17 cellular contexts compared by ENCODE assay signal in the genomic region with DNA sequence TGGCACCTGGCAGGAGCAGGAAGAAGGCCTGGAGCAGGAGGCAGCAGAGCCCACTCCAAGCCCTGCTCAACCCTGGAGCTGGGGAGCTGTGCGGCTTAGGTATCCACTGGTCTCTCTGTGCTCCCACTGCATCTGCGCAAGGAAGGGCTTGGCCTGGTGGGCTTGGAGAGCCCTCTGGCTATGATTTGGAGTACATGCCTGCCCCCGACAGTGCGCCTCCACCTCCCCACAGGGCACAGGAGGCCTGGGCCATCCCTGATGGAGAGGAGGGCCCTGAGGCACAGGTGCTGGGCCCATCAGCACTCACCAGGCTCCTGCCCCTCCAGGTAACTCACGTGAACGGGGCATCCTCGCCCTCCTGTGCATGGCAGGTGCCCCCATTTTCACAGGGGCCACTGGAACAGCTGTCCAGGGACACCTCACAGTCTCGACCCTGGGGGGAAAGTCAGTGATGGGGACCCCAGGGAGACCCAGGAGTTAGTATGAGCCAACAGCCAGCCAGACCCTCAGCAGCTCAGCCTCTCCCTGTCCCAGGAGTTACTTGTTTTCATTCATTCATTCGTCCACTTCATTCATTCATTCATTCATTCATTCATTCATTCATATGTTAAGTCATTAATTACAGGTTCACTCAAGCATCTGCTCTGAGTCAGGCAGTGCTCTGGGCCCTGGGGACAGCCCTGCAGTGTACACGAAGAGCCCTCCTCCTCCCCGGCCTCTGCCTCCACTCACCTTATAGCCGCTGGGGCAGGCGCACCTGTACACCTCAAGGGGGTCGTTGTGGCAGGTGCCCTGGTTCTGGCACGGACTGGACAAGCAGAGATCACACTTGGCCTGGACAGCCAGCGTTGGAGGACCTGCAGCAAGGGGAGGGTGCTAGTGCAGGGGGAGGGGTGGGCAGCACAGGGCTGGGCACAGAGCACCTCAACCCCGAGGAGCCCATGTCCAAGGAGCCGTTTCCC.
DNase-seq lines count a peak whose midpoint lies in the region; ATAC-seq, FAIRE-seq and TF ChIP-seq lines count a peak whose summit lies in the region.
"Had no signal": no experiment of that assay in that cellular context is flagged by ENCODE, and none has a peak within 500 bp of the region (broad histone marks: within the 10 kb centered on the region; RNA-seq: fewer than 3 reads in every experiment).

No MANE protein-coding gene starts in this region.

- H3K4me3 Mint-ChIP-seq in activated naive CD8-positive, alpha-beta T cell treated with anti-CD3 and anti-CD28 coated beads, Interleukin-2, amount 10 ng/mL, durations not matched to agents 7 days and 5 days = no peak overlapping the region
- no peak overlapping the region for H3K4me3 Mint-ChIP-seq in activated naive CD8-positive, alpha-beta T cell treated with anti-CD3 and anti-CD28 coated beads, Interleukin-2, amount 50 U/mL, for 24 hours
- H3K4me3 Mint-ChIP-seq in activated CD8-positive, alpha-beta T cell treated with anti-CD3 and anti-CD28 coated beads for 36 hours = no peak overlapping the region
- no peak overlapping the region for H3K4me3 Mint-ChIP-seq in stimulated activated naive B cell treated with anti-CD40 and anti-IgM and Interleukin-4, amounts not matched to agents 10 μg/mL and 1 μg/mL and 100 μg/mL, for 72 hours
- H3K4me3 Mint-ChIP-seq: CD14-positive monocyte had no signal

- WGBS in HepG2 (ENCODE audit: low lambda C conversion rate) = 40% methylated on average over 12 of the region's 18 CpGs

- POLR2A ChIA-PET in activated naive CD8-positive, alpha-beta T cell treated with anti-CD3 and anti-CD28 coated beads, Interleukin-2, amount 10 ng/mL, durations not matched to agents 7 days and 5 days (lab: Charles Lee) = interaction anchor here (0.7 kb wide), 1 partner anchor 313 kb away, joined by 4 read pairs; no protein-coding TSS in a partner anchor
- POLR2A ChIA-PET in activated CD8-positive, alpha-beta T cell treated with anti-CD3 and anti-CD28 coated beads for 36 hours (lab: Charles Lee) = no interaction called here
- POLR2A ChIA-PET in HepG2 (lab: Yijun Ruan, JAX) = no interaction called here

- no TSS peak for BruUV-seq in HepG2 (replicated peaks; lab: Mats Ljungman, UMichigan)

- H3K27me3 ChIP-seq in HepG2 (ENCODE audit: control insufficient read depth in 1 of 2, insufficient read depth in 2 of 2, low read length in 2 of 2) = peaks cover 4 to 17% of the 10 kb centered on the region in 2 experiments; a peak in 3 of 5 replicates

- FAIRE-seq in HepG2 (lab: Jason Lieb, UNC) = no peak

- H4K20me1 ChIP-seq in HepG2 (ENCODE audit: insufficient read depth, low read length) = no peaks in the 10 kb centered on the region

- no peak for TF ChIP-seq RAD21 in HepG2 (CRISPR knock-in tag; IDR thresholded peaks at IDR 0.05)

- H3K27me3 Mint-ChIP-seq in activated naive CD8-positive, alpha-beta T cell treated with anti-CD3 and anti-CD28 coated beads, Interleukin-2, amount 10 ng/mL, durations not matched to agents 7 days and 5 days = no peaks in the 10 kb centered on the region
- no peaks in the 10 kb centered on the region for H3K27me3 Mint-ChIP-seq in activated naive CD8-positive, alpha-beta T cell treated with anti-CD3 and anti-CD28 coated beads, Interleukin-2, amount 50 U/mL, for 24 hours
- no peaks in the 10 kb centered on the region for H3K27me3 Mint-ChIP-seq in activated CD8-positive, alpha-beta T cell treated with anti-CD3 and anti-CD28 coated beads for 36 hours
- H3K27me3 Mint-ChIP-seq in stimulated activated naive B cell treated with anti-CD40 and anti-IgM and Interleukin-4, amounts not matched to agents 10 μg/mL and 1 μg/mL and 100 μg/mL, for 72 hours = no peaks in the 10 kb centered on the region

- H3K4me3 ChIP-seq in HepG2 (replicated peaks in 1 of 3; ENCODE audit: insufficient read depth in 1 of 3, low read depth in 2 of 3, low read length in 3 of 3) = no peak overlapping the region
- H3K4me3 ChIP-seq: PC-9 had no signal

- H2AFZ ChIP-seq in HepG2 (ENCODE audit: low read length) = no peak overlapping the region
- H2AFZ ChIP-seq: PC-9 had no signal

- H3K9ac ChIP-seq in HepG2 (ENCODE audit: insufficient read depth, low read depth, low read length) = no peak overlapping the region
- H3K9ac ChIP-seq: KMS-11 had no signal

- H3K27ac Mint-ChIP-seq in activated naive CD8-positive, alpha-beta T cell treated with anti-CD3 and anti-CD28 coated beads, Interleukin-2, amount 10 ng/mL, durations not matched to agents 7 days and 5 days = no peak overlapping the region
- H3K27ac Mint-ChIP-seq in activated naive CD8-positive, alpha-beta T cell treated with anti-CD3 and anti-CD28 coated beads, Interleukin-2, amount 50 U/mL, for 24 hours = no peak overlapping the region
- H3K27ac Mint-ChIP-seq in activated CD8-positive, alpha-beta T cell treated with anti-CD3 and anti-CD28 coated beads for 36 hours = no peak overlapping the region
- H3K27ac Mint-ChIP-seq in stimulated activated naive B cell treated with anti-CD40 and anti-IgM and Interleukin-4, amounts not matched to agents 10 μg/mL and 1 μg/mL and 100 μg/mL, for 72 hours = peak overlapping the region; percentile 22
- H3K27ac Mint-ChIP-seq: CD14-positive monocyte had no signal

- in situ Hi-C loops in HepG2 (cut with HindIII; ENCODE audit: extremely low pct_ligation_motif_present, low pct_unique_long_range_greater_than_20kb) = no loop called here

- CTCF ChIA-PET in activated CD8-positive, alpha-beta T cell treated with anti-CD3 and anti-CD28 coated beads for 36 hours (lab: Charles Lee) = no interaction called here
- CTCF ChIA-PET in HepG2 (lab: Yijun Ruan, JAX; ENCODE audit: low intra/inter-chr PET ratio, low total read pairs) = no interaction called here

- no peaks in the 10 kb centered on the region for H3K9me3 ChIP-seq in HepG2 (ENCODE audit: low read length)

- intact Hi-C loops in activated CD8-positive, alpha-beta T cell treated with anti-CD3 and anti-CD28 coated beads for 36 hours (cut with micrococcal nuclease) = no loop called here
- intact Hi-C loops in HepG2 (cut with micrococcal nuclease; ENCODE audit: unreplicated experiment) = no loop called here

- H3K36me3 Mint-ChIP-seq in activated naive CD8-positive, alpha-beta T cell treated with anti-CD3 and anti-CD28 coated beads, Interleukin-2, amount 10 ng/mL, durations not matched to agents 7 days and 5 days = peaks cover 1% of the 10 kb centered on the region
- H3K36me3 Mint-ChIP-seq in activated naive CD8-positive, alpha-beta T cell treated with anti-CD3 and anti-CD28 coated beads, Interleukin-2, amount 50 U/mL, for 24 hours (ENCODE audit: low read depth) = no peaks in the 10 kb centered on the region
- no peaks in the 10 kb centered on the region for H3K36me3 Mint-ChIP-seq in activated CD8-positive, alpha-beta T cell treated with anti-CD3 and anti-CD28 coated beads for 36 hours (ENCODE audit: low read depth)
- H3K36me3 Mint-ChIP-seq in stimulated activated naive B cell treated with anti-CD40 and anti-IgM and Interleukin-4, amounts not matched to agents 10 μg/mL and 1 μg/mL and 100 μg/mL, for 72 hours = no peaks in the 10 kb centered on the region
- H3K36me3 Mint-ChIP-seq: CD14-positive monocyte had no signal

- H3K36me3 ChIP-seq in HepG2 (replicated peaks in 1 of 2; ENCODE audit: control insufficient read depth in 1 of 2, insufficient read depth in 2 of 2, low read length in 2 of 2) = no peaks in the 10 kb centered on the region

- no peak for TF ChIP-seq CTCF in activated CD8-positive, alpha-beta T cell treated with anti-CD3 and anti-CD28 coated beads for 36 hours (IDR thresholded peaks at IDR 0.05)
- TF ChIP-seq CTCF in HepG2 (CRISPR knock-in tag; IDR thresholded peaks at IDR 0.05) = peak; percentile 23; the same call in 1 of the 2 replicates

- no peaks in the 10 kb centered on the region for H3K9me3 Mint-ChIP-seq in activated naive CD8-positive, alpha-beta T cell treated with anti-CD3 and anti-CD28 coated beads, Interleukin-2, amount 10 ng/mL, durations not matched to agents 7 days and 5 days
- no peaks in the 10 kb centered on the region for H3K9me3 Mint-ChIP-seq in activated naive CD8-positive, alpha-beta T cell treated with anti-CD3 and anti-CD28 coated beads, Interleukin-2, amount 50 U/mL, for 24 hours
- H3K9me3 Mint-ChIP-seq in activated CD8-positive, alpha-beta T cell treated with anti-CD3 and anti-CD28 coated beads for 36 hours = no peaks in the 10 kb centered on the region
- H3K9me3 Mint-ChIP-seq in stimulated activated naive B cell treated with anti-CD40 and anti-IgM and Interleukin-4, amounts not matched to agents 10 μg/mL and 1 μg/mL and 100 μg/mL, for 72 hours = no peaks in the 10 kb centered on the region
- H3K9me3 Mint-ChIP-seq: CD14-positive monocyte had no signal

- no peak for ATAC-seq in activated naive CD8-positive, alpha-beta T cell treated with anti-CD3 and anti-CD28 coated beads, Interleukin-2, amount 10 ng/mL, durations not matched to agents 7 days and 5 days (ENCODE audit: low read depth)
- ATAC-seq in activated naive CD8-positive, alpha-beta T cell treated with anti-CD3 and anti-CD28 coated beads, Interleukin-2, amount 50 U/mL, for 24 hours = no peak
- ATAC-seq in activated CD8-positive, alpha-beta T cell treated with anti-CD3 and anti-CD28 coated beads for 36 hours = no peak
- ATAC-seq in HepG2 (no peak; the same call in 2 of the 3 replicates), GM18861 (IDR thresholded peaks at IDR 0.05; ENCODE audit: unreplicated experiment) (no peak), GM18520 (IDR thresholded peaks at IDR 0.05; ENCODE audit: unreplicated experiment) (no peak)
- ATAC-seq in stimulated activated naive B cell treated with anti-CD40 and anti-IgM and Interleukin-4, amounts not matched to agents 10 μg/mL and 1 μg/mL and 100 μg/mL, for 72 hours (replicated peaks) = no peak

- no peaks in the 10 kb centered on the region for H3K79me2 ChIP-seq in HepG2 (ENCODE audit: insufficient read depth, low read length)

- no peak overlapping the region for H3K4me2 ChIP-seq in HepG2 (ENCODE audit: low read depth, low read length)
- H3K4me2 ChIP-seq: KMS-11, PC-9 had no signal

- no peak for TF ChIP-seq POLR2A in HepG2 (IDR thresholded peaks at IDR 0.05; ENCODE audit: insufficient read depth in 1 of 2, low read depth in 2 of 2, low read length in 2 of 2)

- H3K4me1 Mint-ChIP-seq in activated naive CD8-positive, alpha-beta T cell treated with anti-CD3 and anti-CD28 coated beads, Interleukin-2, amount 10 ng/mL, durations not matched to agents 7 days and 5 days = peaks cover 20% of the 10 kb centered on the region
- peaks cover 19% of the 10 kb centered on the region for H3K4me1 Mint-ChIP-seq in activated naive CD8-positive, alpha-beta T cell treated with anti-CD3 and anti-CD28 coated beads, Interleukin-2, amount 50 U/mL, for 24 hours
- peaks cover 11% of the 10 kb centered on the region for H3K4me1 Mint-ChIP-seq in activated CD8-positive, alpha-beta T cell treated with anti-CD3 and anti-CD28 coated beads for 36 hours (ENCODE audit: low read depth)
- peaks cover 11 to 23% of the 10 kb centered on the region in 2 donors for H3K4me1 Mint-ChIP-seq in stimulated activated naive B cell treated with anti-CD40 and anti-IgM and Interleukin-4, amounts not matched to agents 10 μg/mL and 1 μg/mL and 100 μg/mL, for 72 hours

- peaks cover 36% of the 10 kb centered on the region for H3K4me1 ChIP-seq in HepG2 (ENCODE audit: insufficient read depth, low read length)

- H3K27ac ChIP-seq in HepG2 (ENCODE audit: extremely low read length, insufficient read depth, low read length) = no peak overlapping the region
- H3K27ac ChIP-seq: KMS-11, PC-9 had no signal

- no peak for TF ChIP-seq EP300 in HepG2 (IDR thresholded peaks at IDR 0.05; ENCODE audit: low read depth in 2 of 2, low read length in 2 of 2)
- no peak for TF ChIP-seq EP300 in HepG2 (CRISPR knock-in tag; IDR thresholded peaks at IDR 0.05; ENCODE audit: borderline replicate concordance)

- peak; percentile 33 for DNase-seq in activated naive CD8-positive, alpha-beta T cell treated with anti-CD3 and anti-CD28 coated beads, Interleukin-2, amount 10 ng/mL, durations not matched to agents 7 days and 5 days
- DNase-seq in activated naive CD8-positive, alpha-beta T cell treated with anti-CD3 and anti-CD28 coated beads, Interleukin-2, amount 50 U/mL, for 24 hours = no peak
- DNase-seq in activated CD8-positive, alpha-beta T cell treated with anti-CD3 and anti-CD28 coated beads for 36 hours = peak; percentile 5
- DNase-seq in HepG2 (ENCODE audit: low spot score) (no peak), D341Med (ENCODE audit: low spot score) (no peak)
- DNase-seq in stimulated activated naive B cell treated with anti-CD40 and anti-IgM and Interleukin-4, amounts not matched to agents 10 μg/mL and 1 μg/mL and 100 μg/mL, for 72 hours = no peak
- DNase-seq: COR-L47, NCI-H1048, NCI-H1436 treated with DMSO at 0.1 percent for 48 hours, NCI-H2029 treated with DMSO at 0.1 percent for 48 hours, NCI-H510A treated with DMSO at 0.1 percent for 48 hours, NCI-H82, PC-9 had no signal

Comparison
In these comparisons a context has a peak if more than half of its experiments do, and no peak if none do; other contexts are left out.
1. DNase-seq: peak in activated naive CD8-positive, alpha-beta T cell treated with anti-CD3 and anti-CD28 coated beads, Interleukin-2, amount 10 ng/mL, durations not matched to agents 7 days and 5 days (single experiment) and activated CD8-positive, alpha-beta T cell treated with anti-CD3 and anti-CD28 coated beads for 36 hours (single experiment); none in activated naive CD8-positive, alpha-beta T cell treated with anti-CD3 and anti-CD28 coated beads, Interleukin-2, amount 50 U/mL, for 24 hours (single experiment), HepG2 (single experiment), stimulated activated naive B cell treated with anti-CD40 and anti-IgM and Interleukin-4, amounts not matched to agents 10 μg/mL and 1 μg/mL and 100 μg/mL, for 72 hours (single experiment) and D341Med (single experiment).